ENCODE assay signal across 8 cellular contexts in genomic region chr1:201469645-201470074, GRCh38. TPM values are rescaled to one million over a fixed set of nuclear protein-coding genes. Genes with fewer than 3 reads are reported as not detected.
A peak's percentile ranks its signal among the peaks of the same experiment; 100 is the strongest.
DNase-seq lines count a peak whose midpoint lies in the region; ATAC-seq, FAIRE-seq and TF ChIP-seq lines count a peak whose summit lies in the region.

No MANE protein-coding gene starts in this region.

- no peak for DNase-seq in activated naive CD4-positive, alpha-beta T cell treated with anti-CD3 and anti-CD28 coated beads, Interleukin-2, amount 10 ng/mL, durations not matched to agents 7 days and 5 days
- no peak for DNase-seq in activated naive CD4-positive, alpha-beta T cell treated with anti-CD3 and anti-CD28 coated beads, Interleukin-2, amount 50 U/mL, for 16 hours
- DNase-seq in bronchial epithelial cell (ENCODE audit: low read depth) (no peak), lower lobe of right lung (no peak), type B pancreatic cell (ENCODE audit: extremely low spot score, unreplicated experiment) (no peak)

- H3K9me3 ChIP-seq in lower lobe of right lung, result no peaks in the 10 kb centered on the region

- ATAC-seq in lower lobe of right lung, result peak; percentile 3 to 16
- ATAC-seq in HG02610 (IDR thresholded peaks at IDR 0.05; ENCODE audit: unreplicated experiment), result no peak
- no peak for ATAC-seq in GM19324 (IDR thresholded peaks at IDR 0.05; ENCODE audit: low FRiP score, unreplicated experiment)
- ATAC-seq in GM21367 (IDR thresholded peaks at IDR 0.05; ENCODE audit: unreplicated experiment), result no peak

- no peaks in the 10 kb centered on the region for H3K27me3 ChIP-seq in bronchial epithelial cell (ENCODE audit: control insufficient read depth, insufficient read depth, low read length)
- H3K27me3 ChIP-seq in lower lobe of right lung (ENCODE audit: low read depth), result no peaks in the 10 kb centered on the region

- intact Hi-C loops in lower lobe of right lung (cut with DNase I), result no loop called here

- no peak overlapping the region for H3K27ac Mint-ChIP-seq in activated naive CD4-positive, alpha-beta T cell treated with anti-CD3 and anti-CD28 coated beads, Interleukin-2, amount 10 ng/mL, durations not matched to agents 7 days and 5 days
- H3K27ac Mint-ChIP-seq in type B pancreatic cell, result peak overlapping the region; percentile 82

- H3K36me3 ChIP-seq in bronchial epithelial cell (ENCODE audit: control insufficient read depth, insufficient read depth, low read length), result peaks cover 11% of the 10 kb centered on the region
- peaks cover 16% of the 10 kb centered on the region for H3K36me3 ChIP-seq in lower lobe of right lung

- TF ChIP-seq CTCF in bronchial epithelial cell (IDR thresholded peaks at IDR 0.05; ENCODE audit: insufficient read depth, low read length, severe bottlenecking) (no peak), lower lobe of right lung (IDR thresholded peaks at IDR 0.05) (no peak), type B pancreatic cell (conservative IDR thresholded peaks at IDR 0.05) (no peak)

- H3K27me3 Mint-ChIP-seq in activated naive CD4-positive, alpha-beta T cell treated with anti-CD3 and anti-CD28 coated beads, Interleukin-2, amount 10 ng/mL, durations not matched to agents 7 days and 5 days, result peaks cover 65% of the 10 kb centered on the region
- peaks cover 14% of the 10 kb centered on the region for H3K27me3 Mint-ChIP-seq in type B pancreatic cell

- H3K4me3 ChIP-seq in bronchial epithelial cell (ENCODE audit: low read depth, low read length) (peak overlapping the region; percentile 83), lower lobe of right lung (peak overlapping the region; percentile 87)

- H3K4me1 Mint-ChIP-seq in activated naive CD4-positive, alpha-beta T cell treated with anti-CD3 and anti-CD28 coated beads, Interleukin-2, amount 10 ng/mL, durations not matched to agents 7 days and 5 days, result peaks cover 26% of the 10 kb centered on the region
- peaks cover 25% of the 10 kb centered on the region for H3K4me1 Mint-ChIP-seq in type B pancreatic cell (ENCODE audit: unreplicated experiment)

- H3K9me3 Mint-ChIP-seq in activated naive CD4-positive, alpha-beta T cell treated with anti-CD3 and anti-CD28 coated beads, Interleukin-2, amount 10 ng/mL, durations not matched to agents 7 days and 5 days, result no peaks in the 10 kb centered on the region
- peaks cover 4% of the 10 kb centered on the region for H3K9me3 Mint-ChIP-seq in type B pancreatic cell

- peaks cover 10% of the 10 kb centered on the region for H3K36me3 Mint-ChIP-seq in activated naive CD4-positive, alpha-beta T cell treated with anti-CD3 and anti-CD28 coated beads, Interleukin-2, amount 10 ng/mL, durations not matched to agents 7 days and 5 days
- H3K36me3 Mint-ChIP-seq in type B pancreatic cell, result peaks cover 8% of the 10 kb centered on the region

- peak; percentile 50 for FAIRE-seq in bronchial epithelial cell (lab: Jason Lieb, UNC)

- H3K27ac ChIP-seq in lower lobe of right lung, result peak overlapping the region; percentile 96

- CTCF ChIA-PET in activated naive CD4-positive, alpha-beta T cell treated with anti-CD3 and anti-CD28 coated beads, Interleukin-2, amount 10 ng/mL, durations not matched to agents 7 days and 5 days (lab: Charles Lee), result interaction anchor here (1.0 to 3.2 kb wide), 8 partner anchors 11 to 43 kb away, joined by 3 to 32 read pairs (median 5); no protein-coding TSS in a partner anchor

- H3K4me1 ChIP-seq in lower lobe of right lung, result peaks cover 28% of the 10 kb centered on the region

- peak overlapping the region; percentile 86 for H3K4me3 Mint-ChIP-seq in activated naive CD4-positive, alpha-beta T cell treated with anti-CD3 and anti-CD28 coated beads, Interleukin-2, amount 10 ng/mL, durations not matched to agents 7 days and 5 days
- peak overlapping the region; percentile 96 for H3K4me3 Mint-ChIP-seq in type B pancreatic cell

RNA-seq across cellular contexts. Expression of gene PHLDA3, which starts 0.7 kb away (rescaled TPM):
- total RNA-seq in bronchial epithelial cell, result 118 and 190 TPM in 2 replicates
- total RNA-seq in lower lobe of right lung, result 97.1 TPM
- total RNA-seq in type B pancreatic cell (ENCODE audit: low replicate concordance), result 59.3 and 132 TPM in 2 replicates

RNA-seq across cellular contexts. Expression of gene CSRP1, which starts 37.3 kb away (rescaled TPM):
- total RNA-seq in bronchial epithelial cell (257 and 258 TPM in 2 replicates), lower lobe of right lung (185 TPM), type B pancreatic cell (ENCODE audit: low replicate concordance) (7.3 and 139 TPM in 2 replicates)

RNA-seq across cellular contexts. Expression of gene TNNI1, which starts 48.1 kb away (rescaled TPM):
- under 0.01 TPM in 1 of 2 replicates, not detected in the other for total RNA-seq in bronchial epithelial cell
- total RNA-seq in lower lobe of right lung, result 0.21 TPM
- total RNA-seq in type B pancreatic cell (ENCODE audit: low replicate concordance), result 0.12 and 6.1 TPM in 2 replicates

Comparison
In these comparisons a context has a peak if more than half of its experiments do, and no peak if none do; other contexts are left out.
1. ATAC-seq: peak in lower lobe of right lung (2 of 2); none in HG02610 (single experiment), GM19324 (single experiment) and GM21367 (single experiment).